ENCODE assay signal across 1 cellular context in the genomic region with DNA sequence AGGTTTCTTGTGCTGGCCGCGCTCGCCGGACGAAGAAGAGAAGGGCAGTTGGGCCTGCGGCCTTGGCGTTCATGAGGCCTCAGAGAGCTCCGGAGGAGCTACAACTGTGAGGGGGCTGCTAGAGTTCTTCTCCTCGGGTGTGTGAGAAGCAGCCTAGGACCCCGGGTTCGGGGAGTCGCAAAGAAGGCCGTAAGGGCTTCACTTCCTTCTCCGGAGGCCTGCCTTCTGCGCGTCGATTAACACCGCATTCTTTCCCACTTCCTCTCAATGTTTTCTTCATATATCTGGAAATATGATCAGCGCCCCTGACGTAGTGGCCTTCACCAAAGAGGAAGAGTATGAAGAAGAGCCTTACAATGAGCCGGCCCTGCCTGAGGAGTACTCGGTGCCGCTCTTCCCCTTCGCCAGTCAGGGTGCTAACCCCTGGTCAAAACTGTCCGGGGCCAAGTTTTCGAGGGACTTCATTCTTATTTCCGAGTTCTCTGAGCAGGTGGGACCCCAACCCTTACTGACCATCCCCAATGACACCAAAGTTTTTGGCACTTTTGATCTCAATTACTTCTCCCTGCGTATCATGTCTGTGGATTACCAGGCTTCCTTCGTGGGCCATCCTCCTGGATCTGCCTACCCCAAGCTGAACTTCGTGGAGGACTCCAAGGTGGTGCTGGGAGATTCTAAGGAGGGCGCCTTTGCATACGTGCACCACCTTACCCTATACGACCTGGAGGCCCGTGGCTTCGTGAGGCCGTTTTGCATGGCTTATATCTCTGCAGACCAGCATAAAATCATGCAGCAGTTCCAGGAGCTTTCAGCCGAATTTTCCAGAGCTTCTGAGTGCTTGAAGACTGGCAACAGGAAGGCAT.
TF ChIP-seq lines count a peak whose summit lies in the region.

No MANE protein-coding gene starts in this region.

TF ChIP-seq in K562, 482 proteins besides CTCF, POLR2A, EP300 and RAD21 (continued from another document):
- TF ChIP-seq, protein P1, sequence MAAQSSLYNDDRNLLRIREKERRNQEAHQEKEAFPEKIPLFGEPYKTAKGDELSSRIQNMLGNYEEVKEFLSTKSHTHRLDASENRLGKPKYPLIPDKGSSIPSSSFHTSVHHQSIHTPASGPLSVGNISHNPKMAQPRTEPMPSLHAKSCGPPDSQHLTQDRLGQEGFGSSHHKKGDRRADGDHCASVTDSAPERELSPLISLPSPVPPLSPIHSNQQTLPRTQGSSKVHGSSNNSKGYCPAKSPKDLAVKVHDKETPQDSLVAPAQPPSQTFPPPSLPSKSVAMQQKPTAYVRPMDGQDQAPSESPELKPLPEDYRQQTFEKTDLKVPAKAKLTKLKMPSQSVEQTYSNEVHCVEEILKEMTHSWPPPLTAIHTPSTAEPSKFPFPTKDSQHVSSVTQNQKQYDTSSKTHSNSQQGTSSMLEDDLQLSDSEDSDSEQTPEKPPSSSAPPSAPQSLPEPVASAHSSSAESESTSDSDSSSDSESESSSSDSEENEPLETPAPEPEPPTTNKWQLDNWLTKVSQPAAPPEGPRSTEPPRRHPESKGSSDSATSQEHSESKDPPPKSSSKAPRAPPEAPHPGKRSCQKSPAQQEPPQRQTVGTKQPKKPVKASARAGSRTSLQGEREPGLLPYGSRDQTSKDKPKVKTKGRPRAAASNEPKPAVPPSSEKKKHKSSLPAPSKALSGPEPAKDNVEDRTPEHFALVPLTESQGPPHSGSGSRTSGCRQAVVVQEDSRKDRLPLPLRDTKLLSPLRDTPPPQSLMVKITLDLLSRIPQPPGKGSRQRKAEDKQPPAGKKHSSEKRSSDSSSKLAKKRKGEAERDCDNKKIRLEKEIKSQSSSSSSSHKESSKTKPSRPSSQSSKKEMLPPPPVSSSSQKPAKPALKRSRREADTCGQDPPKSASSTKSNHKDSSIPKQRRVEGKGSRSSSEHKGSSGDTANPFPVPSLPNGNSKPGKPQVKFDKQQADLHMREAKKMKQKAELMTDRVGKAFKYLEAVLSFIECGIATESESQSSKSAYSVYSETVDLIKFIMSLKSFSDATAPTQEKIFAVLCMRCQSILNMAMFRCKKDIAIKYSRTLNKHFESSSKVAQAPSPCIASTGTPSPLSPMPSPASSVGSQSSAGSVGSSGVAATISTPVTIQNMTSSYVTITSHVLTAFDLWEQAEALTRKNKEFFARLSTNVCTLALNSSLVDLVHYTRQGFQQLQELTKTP (IDR thresholded peaks at IDR 0.05; ENCODE audit: low read depth in 1 of 2, partially characterized antibody in 2 of 2): no peak
- TF ChIP-seq ZNF197 (CRISPR knock-in tag; IDR thresholded peaks at IDR 0.05; ENCODE audit: low read depth) (no peak), XRCC5 (IDR thresholded peaks at IDR 0.05; ENCODE audit: low read depth, low read length) (no peak), SRF (CRISPR knock-in tag; IDR thresholded peaks at IDR 0.05) (no peak)
- TF ChIP-seq, protein P2, sequence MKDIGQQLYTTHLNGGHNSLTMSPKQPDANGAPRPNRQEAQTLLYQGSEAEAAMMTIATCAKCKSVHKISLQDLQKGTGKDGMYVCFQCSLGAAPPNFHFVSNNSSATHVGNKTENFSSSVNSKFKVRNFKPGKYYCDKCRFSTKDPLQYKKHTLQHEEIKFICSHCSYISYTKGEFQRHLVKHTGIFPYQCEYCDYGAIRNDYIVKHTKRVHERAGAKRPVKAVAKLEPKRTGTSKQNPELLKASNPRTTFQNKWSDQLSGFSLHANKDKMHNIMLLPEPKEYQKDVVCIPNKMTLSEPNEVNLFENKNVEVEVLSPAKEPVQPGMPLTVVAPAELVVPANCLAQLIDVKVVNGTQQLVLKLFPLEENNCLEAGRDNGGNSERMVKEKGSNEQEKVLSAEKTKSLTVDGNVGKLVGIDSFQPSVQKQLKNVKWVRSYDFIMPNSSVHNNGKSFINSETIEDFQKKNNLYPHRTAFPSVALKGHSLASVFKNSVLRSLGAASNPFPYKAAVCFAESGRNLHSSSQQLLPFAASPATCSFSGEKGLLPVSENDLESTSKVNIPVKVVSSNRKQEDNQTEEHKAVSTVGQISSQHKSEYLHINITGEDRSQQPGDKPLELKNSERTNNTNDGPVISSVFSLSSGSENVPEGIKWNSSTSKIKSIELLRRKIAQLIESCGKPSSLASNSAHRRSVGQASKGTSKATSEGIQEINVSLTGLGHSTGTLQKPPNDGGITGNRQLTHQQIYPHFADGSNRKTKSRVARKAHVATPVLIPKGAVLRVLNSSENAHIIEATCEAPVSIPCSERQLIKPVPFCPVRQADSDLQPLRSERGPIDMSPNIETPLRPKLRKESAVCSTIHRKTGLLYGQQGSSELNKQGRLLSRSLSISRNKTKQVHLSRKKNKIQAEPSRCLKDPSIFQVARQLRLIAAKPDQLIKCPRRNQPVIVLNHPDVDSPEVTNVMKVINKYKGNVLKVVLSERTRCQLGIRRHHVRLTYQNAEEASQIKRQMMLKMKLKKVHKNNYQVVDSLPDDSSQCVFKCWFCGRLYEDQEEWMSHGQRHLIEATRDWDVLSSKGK (CRISPR knock-in tag; IDR thresholded peaks at IDR 0.05): no peak
